8 cellular contexts compared by ENCODE assay signal in the genomic region with DNA sequence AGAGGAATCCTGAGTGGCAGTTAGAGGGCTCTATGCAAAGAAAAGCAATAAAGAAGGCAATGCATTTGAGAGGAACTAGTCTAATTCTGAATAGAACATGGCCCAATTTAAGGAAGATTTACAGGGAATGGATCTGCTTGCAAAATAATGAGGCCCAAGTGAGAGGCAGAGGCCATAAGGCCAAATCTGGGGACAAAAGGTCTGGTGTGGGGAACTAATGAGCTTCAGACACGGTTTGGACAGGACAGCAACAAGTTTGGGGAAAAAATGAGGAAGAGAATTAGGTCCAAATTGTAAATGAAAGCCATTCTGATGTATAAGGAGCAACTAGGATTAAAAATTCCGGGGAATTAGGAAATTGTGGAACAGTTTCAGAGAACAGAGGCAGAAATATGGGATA.
DNase-seq lines count a peak whose midpoint lies in the region; FAIRE-seq and TF ChIP-seq lines count a peak whose summit lies in the region.

No MANE protein-coding gene starts in this region.

- no peaks in the 10 kb centered on the region for H3K36me3 ChIP-seq in kidney (ENCODE audit: control insufficient read depth in 1 of 2, insufficient read depth in 2 of 2, low read length in 2 of 2)

- peak overlapping the region; percentile 45 to 78 for H3K9ac ChIP-seq in kidney (ENCODE audit: low read length in 2 of 2)

- DNase-seq in T-helper 2 cell treated with Interferon-gamma antibody and Interleukin-4, amounts not matched to agents 5 μg/mL and 100 μg/mL, for 36 hours (ENCODE audit: low spot score) = no peak
- DNase-seq in T-helper 2 cell = no peak
- no peak for DNase-seq in activated naive CD8-positive, alpha-beta T cell treated with anti-CD3 and anti-CD28 coated beads for 36 hours
- no peak for DNase-seq in kidney
- no peak for DNase-seq in substantia nigra (lab: John Stamatoyannopoulos, UW)
- DNase-seq in NCI-H446 treated with DMSO at 0.1 percent for 48 hours (lab: John Stamatoyannopoulos, UW) = no peak
- DNase-seq in GOT3 (lab: John Stamatoyannopoulos, UW) = no peak
- DNase-seq in GM20000 (ENCODE audit: low spot score) = no peak

- H3K4me3 ChIP-seq in kidney (ENCODE audit: low read length in 2 of 2) = peak overlapping the region; percentile 59 to 93

- peak overlapping the region; percentile 79 for H3K4me3 Mint-ChIP-seq in T-helper 2 cell treated with Interferon-gamma antibody and Interleukin-4, amounts not matched to agents 5 μg/mL and 100 μg/mL, for 36 hours
- peak overlapping the region; percentile 79 for H3K4me3 Mint-ChIP-seq in activated naive CD8-positive, alpha-beta T cell treated with anti-CD3 and anti-CD28 coated beads for 36 hours

- H3K4me1 ChIP-seq in kidney (ENCODE audit: control insufficient read depth in 1 of 2, insufficient read depth in 1 of 2, low read depth in 1 of 2, low read length in 2 of 2) = peaks cover 25 to 43% of the 10 kb centered on the region in 2 donors

- no peak for TF ChIP-seq CTCF in kidney (IDR thresholded peaks at IDR 0.05; ENCODE audit: borderline replicate concordance, extremely low read depth, insufficient read depth)
- no peak for TF ChIP-seq CTCF in GM20000 (IDR thresholded peaks at IDR 0.05; ENCODE audit: extremely low read depth, missing control alignments)

- H3K4me1 Mint-ChIP-seq in T-helper 2 cell treated with Interferon-gamma antibody and Interleukin-4, amounts not matched to agents 5 μg/mL and 100 μg/mL, for 36 hours (ENCODE audit: low read depth) = peaks cover 47% of the 10 kb centered on the region
- H3K4me1 Mint-ChIP-seq in activated naive CD8-positive, alpha-beta T cell treated with anti-CD3 and anti-CD28 coated beads for 36 hours = peaks cover 56% of the 10 kb centered on the region

- intact Hi-C loops in kidney (cut with DNase I) = no loop called here

- peak overlapping the region; percentile 64 for H3K27ac Mint-ChIP-seq in T-helper 2 cell treated with Interferon-gamma antibody and Interleukin-4, amounts not matched to agents 5 μg/mL and 100 μg/mL, for 36 hours
- H3K27ac Mint-ChIP-seq in activated naive CD8-positive, alpha-beta T cell treated with anti-CD3 and anti-CD28 coated beads for 36 hours = peak overlapping the region; percentile 1

- H3K9me3 Mint-ChIP-seq in T-helper 2 cell treated with Interferon-gamma antibody and Interleukin-4, amounts not matched to agents 5 μg/mL and 100 μg/mL, for 36 hours = no peaks in the 10 kb centered on the region
- no peaks in the 10 kb centered on the region for H3K9me3 Mint-ChIP-seq in activated naive CD8-positive, alpha-beta T cell treated with anti-CD3 and anti-CD28 coated beads for 36 hours

- no peak for FAIRE-seq in kidney (lab: Jason Lieb, UNC)

- H3K27ac ChIP-seq in kidney (ENCODE audit: low read depth in 2 of 2, low read length in 2 of 2) (no peak overlapping the region), substantia nigra (ENCODE audit: low read depth, low read length, poor library complexity, severe bottlenecking) (peak overlapping the region; percentile 95)

- no peaks in the 10 kb centered on the region for H3K27me3 Mint-ChIP-seq in T-helper 2 cell treated with Interferon-gamma antibody and Interleukin-4, amounts not matched to agents 5 μg/mL and 100 μg/mL, for 36 hours (ENCODE audit: low read depth)
- no peaks in the 10 kb centered on the region for H3K27me3 Mint-ChIP-seq in activated naive CD8-positive, alpha-beta T cell treated with anti-CD3 and anti-CD28 coated beads for 36 hours

- no peaks in the 10 kb centered on the region for H3K9me3 ChIP-seq in kidney (ENCODE audit: control insufficient read depth in 1 of 2, low read length in 2 of 2)

- H3K36me3 Mint-ChIP-seq in T-helper 2 cell treated with Interferon-gamma antibody and Interleukin-4, amounts not matched to agents 5 μg/mL and 100 μg/mL, for 36 hours (ENCODE audit: low read depth) = peaks cover 2% of the 10 kb centered on the region
- peaks cover 14% of the 10 kb centered on the region for H3K36me3 Mint-ChIP-seq in activated naive CD8-positive, alpha-beta T cell treated with anti-CD3 and anti-CD28 coated beads for 36 hours
